Comparison of ENCODE assay signal across 16 cellular contexts in the genomic region with DNA sequence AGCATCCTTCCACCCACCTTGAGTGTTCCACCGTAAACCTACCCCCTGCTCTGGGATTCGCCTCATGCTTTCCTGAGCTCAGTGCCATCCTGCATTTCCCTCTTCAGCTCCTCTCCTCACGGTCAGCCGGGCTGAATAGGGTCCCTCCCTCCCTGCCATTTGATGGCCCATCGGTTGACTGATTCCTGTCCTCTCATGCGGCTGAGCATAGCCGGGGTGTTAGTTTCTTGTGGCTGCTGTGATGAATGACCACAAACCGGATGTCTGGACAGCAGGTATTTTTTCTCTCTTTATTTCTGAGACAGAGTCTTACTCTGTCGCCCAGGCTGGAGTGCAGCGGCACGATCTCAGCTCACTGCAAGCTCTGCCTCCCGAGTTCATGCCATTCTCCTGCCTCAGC. TPM values are rescaled to one million over a fixed set of nuclear protein-coding genes. Genes with fewer than 3 reads are reported as not detected.
"Had no signal": no experiment of that assay in that cellular context is flagged by ENCODE, and none has a peak within 500 bp of the region (broad histone marks: within the 10 kb centered on the region; RNA-seq: fewer than 3 reads in every experiment).

No MANE protein-coding gene starts in this region.

- H3K27me3 ChIP-seq: adrenal gland, right atrium auricular region, uterus had no signal

- H3K36me3 ChIP-seq: adrenal gland, heart left ventricle, right atrium auricular region, tibial artery, uterus had no signal

- H3K27ac Mint-ChIP-seq: activated CD4-positive, alpha-beta T cell treated with anti-CD3 and anti-CD28 coated beads, Interleukin-2, amount 10 ng/mL, durations not matched to agents 7 days and 5 days; activated naive CD4-positive, alpha-beta T cell treated with anti-CD3 and anti-CD28 coated beads, Interleukin-2, amount 10 ng/mL, durations not matched to agents 7 days and 5 days had no signal

- H3K9me3 ChIP-seq: adrenal gland, heart left ventricle, right atrium auricular region, tibial artery, uterus had no signal

- H3K4me1 ChIP-seq: adrenal gland, foreskin keratinocyte, heart left ventricle, right atrium auricular region, tibial artery, uterus had no signal

- H3K36me3 Mint-ChIP-seq: activated naive CD4-positive, alpha-beta T cell treated with anti-CD3 and anti-CD28 coated beads, Interleukin-2, amount 10 ng/mL, durations not matched to agents 7 days and 5 days; naive B cell had no signal

- H3K9me3 Mint-ChIP-seq: activated CD4-positive, alpha-beta T cell treated with anti-CD3 and anti-CD28 coated beads, Interleukin-2, amount 10 ng/mL, durations not matched to agents 7 days and 5 days; activated naive CD4-positive, alpha-beta T cell treated with anti-CD3 and anti-CD28 coated beads, Interleukin-2, amount 10 ng/mL, durations not matched to agents 7 days and 5 days; naive B cell had no signal

- H3K4me3 ChIP-seq: adrenal gland, coronary artery, heart left ventricle, lung, right atrium auricular region, tibial artery, uterus had no signal

- ATAC-seq: foreskin keratinocyte, heart left ventricle had no signal

- DNase-seq: activated CD4-positive, alpha-beta T cell treated with anti-CD3 and anti-CD28 coated beads, Interleukin-2, amount 10 ng/mL, durations not matched to agents 7 days and 5 days; activated CD4-positive, CD25-positive, alpha-beta regulatory T cell; activated CD8-positive, alpha-beta memory T cell treated with anti-CD3 and anti-CD28 coated beads for 24 hours; activated naive CD4-positive, alpha-beta T cell treated with anti-CD3 and anti-CD28 coated beads, Interleukin-2, amount 10 ng/mL, durations not matched to agents 7 days and 5 days; adrenal gland; effector CD4-positive, alpha-beta T cell; foreskin keratinocyte; heart left ventricle; midbrain; naive B cell; small intestine; tibial artery; uterus had no signal

- H3K27ac ChIP-seq: adrenal gland, coronary artery, foreskin keratinocyte, heart left ventricle, right atrium auricular region, tibial artery, uterus had no signal

RNA-seq across cellular contexts. Expression of a gene that starts 44.1 kb away (rescaled TPM):
- total RNA-seq: right atrium auricular region had no signal
